22 cellular contexts compared by ENCODE assay signal in the genomic region with DNA sequence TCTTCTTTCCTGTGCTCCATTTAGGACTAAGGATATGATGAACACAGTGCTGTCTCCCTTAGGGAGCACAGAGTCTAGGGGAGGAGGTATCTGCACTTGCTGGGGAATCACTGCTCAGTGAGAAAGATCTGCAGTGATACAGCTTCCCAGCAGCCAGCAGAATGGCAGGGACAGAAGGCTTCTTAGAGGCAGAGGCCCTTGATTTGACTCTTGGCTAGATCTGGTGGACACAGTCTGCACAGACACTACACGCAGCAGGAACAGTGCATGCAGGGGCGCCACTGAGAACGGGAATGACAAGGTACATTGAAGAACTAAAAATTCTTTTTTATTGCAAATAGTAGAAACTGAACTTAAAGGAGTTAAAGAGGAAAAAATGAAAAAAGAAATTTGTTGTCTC. TPM values are rescaled to one million over a fixed set of nuclear protein-coding genes. Genes with fewer than 3 reads are reported as not detected.
"Had no signal": no experiment of that assay in that cellular context is flagged by ENCODE, and none has a peak within 500 bp of the region (broad histone marks: within the 10 kb centered on the region; RNA-seq: fewer than 3 reads in every experiment).

No MANE protein-coding gene starts in this region.

- ATAC-seq: activated T-helper 17 cell treated with anti-CD3 and anti-CD28 coated beads, Interleukin-2, amount 50 U/mL, for 72 hours had no signal

- H3K27ac ChIP-seq: brain microvascular endothelial cell, cardiac muscle cell had no signal

- H3K27me3 ChIP-seq: brain microvascular endothelial cell, cardiac muscle cell had no signal

- H3K4me3 ChIP-seq: cardiac muscle cell had no signal

- DNase-seq: activated B cell treated with CpG ODN at 0.5 μM for 24 hours; activated CD4-positive, alpha-beta memory T cell treated with anti-CD3 and anti-CD28 coated beads, Interleukin-2, amount 10 ng/mL, durations not matched to agents 7 days and 5 days; activated CD4-positive, alpha-beta T cell treated with anti-CD3 and anti-CD28 coated beads for 1 hour; activated CD4-positive, alpha-beta T cell treated with anti-CD3 and anti-CD28 coated beads, Interleukin-2, amount 10 ng/mL, durations not matched to agents 24 days and 14 days; activated gamma-delta T cell; activated naive CD4-positive, alpha-beta T cell treated with anti-CD3 and anti-CD28 coated beads for 36 hours; activated T-cell treated with anti-CD3 and anti-CD28 coated beads for 4 hours; activated T-cell treated with anti-CD3 and anti-CD28 coated beads, Interleukin-2, amount 50 U/mL, for 48 hours; brain microvascular endothelial cell; Karpas-422; NCI-H1048; NCI-H146; NCI-H187 treated with DMSO at 0.1 percent for 48 hours; NCI-H2081 treated with DMSO at 0.1 percent for 48 hours; NCI-H446; NCI-H524 treated with DMSO at 0.1 percent for 48 hours; NCI-H82; SIG-M5; T-helper 2 cell; T1000 had no signal

- H3K36me3 ChIP-seq: brain microvascular endothelial cell, cardiac muscle cell had no signal

RNA-seq across cellular contexts. Expression of gene KCNA1, which starts 51.6 kb away (rescaled TPM):
- polyA plus RNA-seq: cardiac muscle cell had no signal
